In genomic region chr16:11658896-11659708, GRCh38 we compare ENCODE assay signal across 12 cellular contexts. TPM values are rescaled to one million over a fixed set of nuclear protein-coding genes. Genes with fewer than 3 reads are reported as not detected.
DNase-seq lines count a peak whose midpoint lies in the region; ATAC-seq, FAIRE-seq and TF ChIP-seq lines count a peak whose summit lies in the region.
"Had no signal": no experiment of that assay in that cellular context is flagged by ENCODE, and none has a peak within 500 bp of the region (broad histone marks: within the 10 kb centered on the region; RNA-seq: fewer than 3 reads in every experiment).

No MANE protein-coding gene starts in this region.

- TF ChIP-seq RAD21 in HepG2 (CRISPR knock-in tag; IDR thresholded peaks at IDR 0.05) = no peak

- H3K9me3 Mint-ChIP-seq in endodermal cell = no peaks in the 10 kb centered on the region

- H4K20me1 ChIP-seq in HepG2 (ENCODE audit: insufficient read depth, low read length) = no peaks in the 10 kb centered on the region; the same call in 1 of the 2 replicates

- H3K79me2 ChIP-seq in HepG2 (ENCODE audit: insufficient read depth, low read length) = no peaks in the 10 kb centered on the region

- CTCF ChIA-PET in HepG2 (lab: Yijun Ruan, JAX; ENCODE audit: low intra/inter-chr PET ratio, low total read pairs) = interaction anchor here (2.5 kb wide), 1 partner anchor 127 kb away, joined by 17 read pairs; no protein-coding TSS in a partner anchor

- no peak overlapping the region for H2AFZ ChIP-seq in HepG2 (ENCODE audit: low read length)

- H3K4me1 ChIP-seq in endodermal cell (ENCODE audit: control insufficient read depth, insufficient read depth, low read length) = no peaks in the 10 kb centered on the region
- peaks cover 21% of the 10 kb centered on the region for H3K4me1 ChIP-seq in HepG2 (ENCODE audit: insufficient read depth, low read length)
- no peaks in the 10 kb centered on the region for H3K4me1 ChIP-seq in upper lobe of right lung

- WGBS in endodermal cell (ENCODE audit: insufficient coverage in 1 of 2, insufficient read length in 1 of 2), 2 experiments = 77 to 90% methylated on average over 5 to 19 of the region's 19 CpGs
- 45% methylated on average over 18 of the region's 19 CpGs for WGBS in HepG2 (ENCODE audit: low lambda C conversion rate)

- TF ChIP-seq CTCF in endodermal cell (conservative IDR thresholded peaks at IDR 0.05) = no peak
- no peak for TF ChIP-seq CTCF in HepG2 (CRISPR knock-in tag; IDR thresholded peaks at IDR 0.05)
- TF ChIP-seq CTCF in upper lobe of right lung (IDR thresholded peaks at IDR 0.05) = no peak

- no TSS peak for BruUV-seq in HepG2 (replicated peaks; lab: Mats Ljungman, UMichigan)

- peak; percentile 26 for DNase-seq in NCI-H2171 treated with DMSO at 0.1 percent for 48 hours (lab: John Stamatoyannopoulos, UW)
- DNase-seq in NCI-H2171 (lab: John Stamatoyannopoulos, UW) = no peak
- peak; percentile 65 for DNase-seq in endodermal cell
- no peak for DNase-seq in HepG2 (ENCODE audit: low spot score)
- no peak for DNase-seq in upper lobe of right lung
- no peak for DNase-seq in A172 (ENCODE audit: low spot score)
- DNase-seq in effector CD8-positive, alpha-beta T cell (lab: John Stamatoyannopoulos, UW) = no peak
- DNase-seq: activated naive CD4-positive, alpha-beta T cell treated with anti-CD3 and anti-CD28 coated beads, Interleukin-2, amount 50 U/mL, for 16 hours; NCI-H2227 treated with DMSO at 0.1 percent for 48 hours had no signal

- no peaks in the 10 kb centered on the region for H3K9me3 ChIP-seq in endodermal cell (ENCODE audit: control insufficient read depth, low read length)
- H3K9me3 ChIP-seq in HepG2 (ENCODE audit: low read length) = no peaks in the 10 kb centered on the region
- H3K9me3 ChIP-seq in upper lobe of right lung = no peaks in the 10 kb centered on the region

- TF ChIP-seq EP300 in HepG2 (IDR thresholded peaks at IDR 0.05; ENCODE audit: low read depth in 2 of 2, low read length in 2 of 2) (no peak), HepG2 (CRISPR knock-in tag; IDR thresholded peaks at IDR 0.05; ENCODE audit: borderline replicate concordance) (no peak)

- H3K27me3 ChIP-seq in endodermal cell (ENCODE audit: control insufficient read depth, insufficient read depth, low read length, poor library complexity, severe bottlenecking) (no peaks in the 10 kb centered on the region), HepG2 (ENCODE audit: control insufficient read depth in 1 of 2, insufficient read depth in 2 of 2, low read length in 2 of 2) (peaks cover 6 to 54% of the 10 kb centered on the region in 2 experiments), upper lobe of right lung (no peaks in the 10 kb centered on the region)

- H3K27me3 Mint-ChIP-seq in endodermal cell (ENCODE audit: insufficient read depth) = no peaks in the 10 kb centered on the region

- no peak overlapping the region for H3K4me3 Mint-ChIP-seq in endodermal cell

- no peak for FAIRE-seq in HepG2 (lab: Jason Lieb, UNC)
- FAIRE-seq: A204.1, TTC549 had no signal

- no peaks in the 10 kb centered on the region for H3K36me3 ChIP-seq in endodermal cell (ENCODE audit: control insufficient read depth, insufficient read depth, low read length)
- no peaks in the 10 kb centered on the region for H3K36me3 ChIP-seq in HepG2 (replicated peaks in 1 of 2; ENCODE audit: control insufficient read depth in 1 of 2, insufficient read depth in 2 of 2, low read length in 2 of 2)
- no peaks in the 10 kb centered on the region for H3K36me3 ChIP-seq in upper lobe of right lung

- POLR2A ChIA-PET in HepG2 (lab: Yijun Ruan, JAX) = interaction anchor here (0.8 to 1.0 kb wide), 2 partner anchors 16 to 138 kb away, joined by 3 read pairs; partner anchors contain the start of gene ZC3H7A

- H3K4me3 ChIP-seq in endodermal cell (ENCODE audit: low read length) (no peak overlapping the region), HepG2 (replicated peaks in 1 of 3; ENCODE audit: insufficient read depth in 1 of 3, low read depth in 2 of 3, low read length in 3 of 3) (no peak overlapping the region), upper lobe of right lung (no peak overlapping the region)

- H3K4me2 ChIP-seq in HepG2 (ENCODE audit: low read depth, low read length) = no peak overlapping the region

- intact Hi-C loops in HepG2 (cut with micrococcal nuclease; ENCODE audit: unreplicated experiment) = loop anchor here (5.0 kb wide), 2 partner anchors 127 to 252 kb away; no protein-coding TSS in a partner anchor
- intact Hi-C loops in upper lobe of right lung (cut with DNase I) = loop anchor here (10.0 kb wide), 1 partner anchor 264 kb away; no protein-coding TSS in a partner anchor

- no peaks in the 10 kb centered on the region for H3K36me3 Mint-ChIP-seq in endodermal cell (ENCODE audit: low read depth)

- H3K9ac ChIP-seq in endodermal cell (ENCODE audit: extremely low read depth, low read length, poor library complexity, severe bottlenecking) (no peak overlapping the region), HepG2 (ENCODE audit: insufficient read depth, low read depth, low read length) (no peak overlapping the region)

- ATAC-seq in HepG2 (peak; percentile 46), upper lobe of right lung (peak; percentile 56), HG03439 (IDR thresholded peaks at IDR 0.05; ENCODE audit: unreplicated experiment) (no peak)

- no peaks in the 10 kb centered on the region for H3K4me1 Mint-ChIP-seq in endodermal cell

- H3K27ac ChIP-seq in endodermal cell (ENCODE audit: low read depth, low read length) (no peak overlapping the region), HepG2 (ENCODE audit: extremely low read length, insufficient read depth, low read length) (no peak overlapping the region), upper lobe of right lung (no peak overlapping the region)

- no peak for TF ChIP-seq POLR2A in HepG2 (IDR thresholded peaks at IDR 0.05; ENCODE audit: insufficient read depth in 1 of 2, low read depth in 2 of 2, low read length in 2 of 2)

- in situ Hi-C loops in HepG2 (cut with HindIII; ENCODE audit: extremely low pct_ligation_motif_present, low pct_unique_long_range_greater_than_20kb) = no loop called here

- peak overlapping the region; percentile 32 for H3K27ac Mint-ChIP-seq in endodermal cell

TF ChIP-seq in HepG2, 621 proteins besides CTCF, POLR2A, EP300 and RAD21 (continues in another document):
- TF ChIP-seq ZNF687 (CRISPR knock-in tag; IDR thresholded peaks at IDR 0.05) = peak; percentile 19; the same call in 1 of the 2 replicates
- no peak for TF ChIP-seq MED1 (CRISPR knock-in tag; IDR thresholded peaks at IDR 0.05)
- TF ChIP-seq SOX13 (IDR thresholded peaks at IDR 0.05) = no peak
- no peak for TF ChIP-seq SOX13 (CRISPR knock-in tag; conservative IDR thresholded peaks at IDR 0.05 in 1 of 2, IDR thresholded peaks at IDR 0.05 in 1 of 2)

RNA-seq across cellular contexts. Expression of gene SNN, which starts 9.2 kb away (rescaled TPM):
- total RNA-seq in endodermal cell (10 to 100 TPM; 28.9 to 35.1 TPM), HepG2 (2016; rRNA removed; fragmentation: Illumina TruSeq; extraction: Trizol) (8.4 TPM in 2 replicates), upper lobe of right lung (31.1 TPM)
- polyA plus RNA-seq in endodermal cell (2013, experiment 1 of 2) = 78.9 TPM
- 66.8 TPM for polyA plus RNA-seq in endodermal cell (2013, experiment 2 of 2)
- total RNA-seq in HepG2 (2016; cell fraction: cytosol; rRNA removed; fragmentation: Illumina TruSeq; extraction: Trizol; ENCODE audit: low read depth) = 7.1 and 8.0 TPM in 2 replicates
- 6.0 and 8.2 TPM in 2 replicates for total RNA-seq in HepG2 (2016; cell fraction: insoluble cytoplasmic fraction; rRNA removed; fragmentation: Illumina TruSeq; extraction: Trizol)
- total RNA-seq in HepG2 (2016; cell fraction: membrane; rRNA removed; fragmentation: Illumina TruSeq; extraction: Trizol) = 18.8 and 19.0 TPM in 2 replicates
- 4.0 and 5.8 TPM in 2 replicates for total RNA-seq in HepG2 (2016; cell fraction: nucleus; rRNA removed; fragmentation: Illumina TruSeq; extraction: Trizol)
- 5.2 and 5.6 TPM in 2 replicates for polyA plus RNA-seq in HepG2 (2011; rRNA removed)
- 4.6 and 5.0 TPM in 2 replicates for polyA plus RNA-seq in HepG2 (2011; cell fraction: cytosol; rRNA removed)
- 4.7 and 4.9 TPM in 2 replicates for polyA plus RNA-seq in HepG2 (2011; cell fraction: nucleus; rRNA removed)
- polyA plus RNA-seq in HepG2 (2012) = 3.0 and 3.4 TPM in 2 replicates
- polyA plus RNA-seq in HepG2 (2016; cell fraction: cytosol; fragmentation: Illumina TruSeq; extraction: Trizol; ENCODE audit: low read depth) = 8.8 and 9.8 TPM in 2 replicates
- 8.1 and 9.3 TPM in 2 replicates for polyA plus RNA-seq in HepG2 (2016; cell fraction: insoluble cytoplasmic fraction; fragmentation: Illumina TruSeq; extraction: Trizol; ENCODE audit: low read depth)
- polyA plus RNA-seq in HepG2 (2016; cell fraction: membrane; fragmentation: Illumina TruSeq; extraction: Trizol; ENCODE audit: low read depth) = 17.1 and 17.3 TPM in 2 replicates
- 7.7 and 8.0 TPM in 2 replicates for polyA plus RNA-seq in HepG2 (2016; cell fraction: nucleus; fragmentation: Illumina TruSeq; extraction: Trizol; ENCODE audit: insufficient read depth, low read depth)
- 2.2 and 3.6 TPM in 2 replicates for polyA minus RNA-seq in HepG2 (2011; rRNA and poly(A)+ RNA removed; ENCODE audit: low replicate concordance)
- polyA minus RNA-seq in HepG2 (2011; cell fraction: cytosol; rRNA and poly(A)+ RNA removed) = 1.6 and 1.9 TPM in 2 replicates
- 4.4 and 4.9 TPM in 2 replicates for polyA minus RNA-seq in HepG2 (2011; cell fraction: nucleus; rRNA and poly(A)+ RNA removed)
- 20.7 and 30.9 TPM in 2 replicates for total RNA-seq in A172 (2014; rRNA removed; shearing (Covaris generic))

Comparison
In these comparisons a context has a peak if more than half of its experiments do, and no peak if none do; other contexts are left out.
1. DNase-seq: peak in NCI-H2171 treated with DMSO at 0.1 percent for 48 hours (single experiment) and endodermal cell (single experiment); none in NCI-H2171 (single experiment), HepG2 (single experiment), upper lobe of right lung (single experiment), A172 (single experiment) and effector CD8-positive, alpha-beta T cell (single experiment).